1 cellular context compared by ENCODE assay signal in genomic region chr19:35644206-35644986, GRCh38.
TF ChIP-seq lines count a peak whose summit lies in the region.

No MANE protein-coding gene starts in this region.

TF ChIP-seq in HEK293, 187 proteins besides CTCF, POLR2A, EP300 and RAD21 (continued from another document and continues in another):
- peak; percentile 34 for TF ChIP-seq KLF17 (tag by site-specific recombination; IDR thresholded peaks at IDR 0.05)
- no peak for TF ChIP-seq ZNF354C (tag by site-specific recombination; IDR thresholded peaks at IDR 0.05; ENCODE audit: borderline replicate concordance, low read depth)
- TF ChIP-seq ZXDB (tag by site-specific recombination; IDR thresholded peaks at IDR 0.05): peak; percentile 42
- peak; percentile 100 for TF ChIP-seq SP2 (tag by site-specific recombination; IDR thresholded peaks at IDR 0.05)
- TF ChIP-seq ZFHX2 (tag by site-specific recombination; conservative IDR thresholded peaks at IDR 0.05): peak; percentile 48
- 0 out of 2 replicates have a peak, but pooled peaks have one; percentile 7 for TF ChIP-seq ZBTB8A (tag by site-specific recombination; IDR thresholded peaks at IDR 0.05)
- 0 out of 2 replicates have a peak, but pooled peaks have one; percentile 83 for TF ChIP-seq BCL11B (tag by site-specific recombination; IDR thresholded peaks at IDR 0.05; ENCODE audit: low read depth)
- TF ChIP-seq ZBTB6 (tag by site-specific recombination; IDR thresholded peaks at IDR 0.05): no peak
- no peak for TF ChIP-seq ZNF555 (tag by site-specific recombination; conservative IDR thresholded peaks at IDR 0.05)
- no peak for TF ChIP-seq ZNF292 (tag by site-specific recombination; IDR thresholded peaks at IDR 0.05; ENCODE audit: borderline replicate concordance, low read depth)
- peak; percentile 39; the same call in 1 of the 2 replicates for TF ChIP-seq ZBTB17 (tag by site-specific recombination; IDR thresholded peaks at IDR 0.05)
- TF ChIP-seq ZNF548 (tag by site-specific recombination; IDR thresholded peaks at IDR 0.05): no peak
- no peak for TF ChIP-seq ZNF10 (tag by site-specific recombination; IDR thresholded peaks at IDR 0.05)
- no peak for TF ChIP-seq ZFP41 (tag by site-specific recombination; IDR thresholded peaks at IDR 0.05; ENCODE audit: borderline replicate concordance)
- TF ChIP-seq MEIS1 (CRISPR knock-in tag; IDR thresholded peaks at IDR 0.05; ENCODE audit: borderline replicate concordance): no peak
- TF ChIP-seq WT1 (tag by site-specific recombination; IDR thresholded peaks at IDR 0.05): peak; percentile 8; the same call in 1 of the 2 replicates
- peak; percentile 44; the same call in 1 of the 2 replicates for TF ChIP-seq ZNF146 (tag by site-specific recombination; IDR thresholded peaks at IDR 0.05)
- no peak; the same call in 1 of the 2 replicates for TF ChIP-seq ZNF580 (tag by site-specific recombination; IDR thresholded peaks at IDR 0.05)
- TF ChIP-seq ZNF629 (tag by site-specific recombination; IDR thresholded peaks at IDR 0.05): peak; percentile 52
- no peak for TF ChIP-seq ZNF621 (tag by site-specific recombination; IDR thresholded peaks at IDR 0.05)
- peak; percentile 69; the same call in 1 of the 2 replicates for TF ChIP-seq ZNF610 (tag by site-specific recombination; IDR thresholded peaks at IDR 0.05; ENCODE audit: borderline replicate concordance)
- 0 out of 2 replicates have a peak, but pooled peaks have one; percentile 8 for TF ChIP-seq ZNF561 (tag by site-specific recombination; IDR thresholded peaks at IDR 0.05; ENCODE audit: borderline replicate concordance)
- no peak for TF ChIP-seq ZNF549 (tag by site-specific recombination; IDR thresholded peaks at IDR 0.05)
- TF ChIP-seq PATZ1 (tag by site-specific recombination; IDR thresholded peaks at IDR 0.05): peak; percentile 100
- peak; percentile 24 for TF ChIP-seq ZNF24 (tag by site-specific recombination; IDR thresholded peaks at IDR 0.05)
- TF ChIP-seq TRIM28 (IDR thresholded peaks at IDR 0.05; ENCODE audit: borderline replicate concordance, low read length): no peak
- TF ChIP-seq ZNF239 (tag by site-specific recombination; IDR thresholded peaks at IDR 0.05): no peak
- peak; percentile 95 for TF ChIP-seq ZNF341 (tag by site-specific recombination; IDR thresholded peaks at IDR 0.05; ENCODE audit: low read depth)
- peak; percentile 58 for TF ChIP-seq GLIS1 (tag by site-specific recombination; IDR thresholded peaks at IDR 0.05)
- peak; percentile 68 for TF ChIP-seq ZEB2 (tag by site-specific recombination; IDR thresholded peaks at IDR 0.05)
- TF ChIP-seq ZFP3 (tag by site-specific recombination; IDR thresholded peaks at IDR 0.05; ENCODE audit: low read depth): no peak
- no peak for TF ChIP-seq ZNF624 (tag by site-specific recombination; IDR thresholded peaks at IDR 0.05)
- no peak for TF ChIP-seq ZSCAN16 (tag by site-specific recombination; IDR thresholded peaks at IDR 0.05)
- TF ChIP-seq MYNN (tag by site-specific recombination; IDR thresholded peaks at IDR 0.05; ENCODE audit: borderline replicate concordance): no peak
- TF ChIP-seq ZNF169 (tag by site-specific recombination; IDR thresholded peaks at IDR 0.05): no peak
- TF ChIP-seq SP7 (tag by site-specific recombination; IDR thresholded peaks at IDR 0.05): peak; percentile 39
- TF ChIP-seq INSM2 (tag by site-specific recombination; IDR thresholded peaks at IDR 0.05): peak; percentile 76; the same call in 1 of the 2 replicates
- peak; percentile 90 for TF ChIP-seq ZBTB20 (tag by site-specific recombination; IDR thresholded peaks at IDR 0.05)
- TF ChIP-seq PRDM2 (tag by site-specific recombination; IDR thresholded peaks at IDR 0.05; ENCODE audit: borderline replicate concordance): no peak
- TF ChIP-seq ZNF664 (tag by site-specific recombination; IDR thresholded peaks at IDR 0.05): no peak
- TF ChIP-seq ZNF785 (tag by site-specific recombination; IDR thresholded peaks at IDR 0.05): no peak
- TF ChIP-seq KLF16 (tag by site-specific recombination; IDR thresholded peaks at IDR 0.05): peak; percentile 85; the same call in 1 of the 2 replicates
- TF ChIP-seq ZNF433 (tag by site-specific recombination; IDR thresholded peaks at IDR 0.05; ENCODE audit: low read depth): no peak
- no peak for TF ChIP-seq ZNF792 (tag by site-specific recombination; IDR thresholded peaks at IDR 0.05)
- TF ChIP-seq ZNF830 (tag by site-specific recombination; IDR thresholded peaks at IDR 0.05; ENCODE audit: low read depth): no peak
- no peak for TF ChIP-seq TCF7L2 (IDR thresholded peaks at IDR 0.05; ENCODE audit: borderline replicate concordance, low read depth, low read length)
- no peak for TF ChIP-seq ZNF776 (tag by site-specific recombination; IDR thresholded peaks at IDR 0.05; ENCODE audit: borderline replicate concordance)
- TF ChIP-seq AEBP2 (tag by site-specific recombination; IDR thresholded peaks at IDR 0.05; ENCODE audit: borderline replicate concordance): no peak
- TF ChIP-seq ZNF501 (tag by site-specific recombination; IDR thresholded peaks at IDR 0.05): peak; percentile 56; the same call in 1 of the 2 replicates
- TF ChIP-seq ZNF391 (tag by site-specific recombination; IDR thresholded peaks at IDR 0.05; ENCODE audit: borderline replicate concordance, low read depth): peak; percentile 58; the same call in 1 of the 2 replicates
- peak; percentile 93 for TF ChIP-seq KLF1 (tag by site-specific recombination; IDR thresholded peaks at IDR 0.05)
- TF ChIP-seq SCRT1 (tag by site-specific recombination; IDR thresholded peaks at IDR 0.05; ENCODE audit: borderline replicate concordance): no peak
- no peak; the same call in 1 of the 2 replicates for TF ChIP-seq ZNF660 (tag by site-specific recombination; IDR thresholded peaks at IDR 0.05)
- TF ChIP-seq ZNF701 (tag by site-specific recombination; IDR thresholded peaks at IDR 0.05): no peak
- TF ChIP-seq ZBTB21 (tag by site-specific recombination; IDR thresholded peaks at IDR 0.05): peak; percentile 28; the same call in 1 of the 2 replicates
- TF ChIP-seq ZBTB44 (tag by site-specific recombination; IDR thresholded peaks at IDR 0.05): peak; percentile 45; the same call in 1 of the 2 replicates
- peak; percentile 80 for TF ChIP-seq KLF9 (tag by site-specific recombination; IDR thresholded peaks at IDR 0.05; ENCODE audit: low read depth)
- TF ChIP-seq HOXC10 (CRISPR knock-in tag; IDR thresholded peaks at IDR 0.05): no peak
- no peak for TF ChIP-seq FEZF1 (tag by site-specific recombination; IDR thresholded peaks at IDR 0.05)
